Comparison of ENCODE assay signal across 1 cellular context in genomic region chr6:144064402-144064830, GRCh38.
TF ChIP-seq lines count a peak whose summit lies in the region.

No MANE protein-coding gene starts in this region.

TF ChIP-seq in K562, 482 proteins besides CTCF, POLR2A, EP300 and RAD21 (continued from another document and continues in another):
- TF ChIP-seq ZNF518B (CRISPR knock-in tag; IDR thresholded peaks at IDR 0.05) (no peak), BRCA1 (IDR thresholded peaks at IDR 0.05) (no peak), BRCA1 (CRISPR knock-in tag; IDR thresholded peaks at IDR 0.05) (0 out of 2 replicates have a peak, but pooled peaks have one; percentile 52), TCFL5 (CRISPR knock-in tag; conservative IDR thresholded peaks at IDR 0.05) (no peak), ZNF318 (IDR thresholded peaks at IDR 0.05; ENCODE audit: borderline replicate concordance in 1 of 2, low read depth in 1 of 2) (no peak), NR4A1 (CRISPR knock-in tag; IDR thresholded peaks at IDR 0.05) (no peak), NR4A1 (tag; IDR thresholded peaks at IDR 0.05) (no peak), E2F1 (CRISPR knock-in tag; IDR thresholded peaks at IDR 0.05) (no peak), MXD1 (CRISPR knock-in tag; IDR thresholded peaks at IDR 0.05; ENCODE audit: borderline replicate concordance, poor library complexity, severe bottlenecking) (no peak), EGR1 (conservative IDR thresholded peaks at IDR 0.05) (peak; percentile 92), THRA (IDR thresholded peaks at IDR 0.05) (no peak), ELF2 (CRISPR knock-in tag; IDR thresholded peaks at IDR 0.05) (0 out of 2 replicates have a peak, but pooled peaks have one; percentile 31), FOXM1 (IDR thresholded peaks at IDR 0.05; ENCODE audit: low read depth) (no peak), FOXM1 (CRISPR knock-in tag; IDR thresholded peaks at IDR 0.05; ENCODE audit: low read depth) (0 out of 2 replicates have a peak, but pooled peaks have one; percentile 27), ATF4 (CRISPR knock-in tag; IDR thresholded peaks at IDR 0.05) (no peak), RFX7 (CRISPR knock-in tag; IDR thresholded peaks at IDR 0.05) (no peak), POU5F1 (IDR thresholded peaks at IDR 0.05; ENCODE audit: borderline replicate concordance, low read depth, low read length, partially characterized antibody) (peak; percentile 5), RERE (CRISPR knock-in tag; IDR thresholded peaks at IDR 0.05; ENCODE audit: borderline replicate concordance) (no peak), HMGN3 (IDR thresholded peaks at IDR 0.05; ENCODE audit: borderline replicate concordance, extremely low read depth, insufficient read length, low read depth, low read length) (peak; percentile 47), TSHZ1 (CRISPR knock-in tag; IDR thresholded peaks at IDR 0.05) (no peak), MLLT1 (IDR thresholded peaks at IDR 0.05) (no peak), SMARCB1 (IDR thresholded peaks at IDR 0.05; ENCODE audit: insufficient read length, low read depth) (no peak), STAG1 (CRISPR knock-in tag; IDR thresholded peaks at IDR 0.05; ENCODE audit: borderline replicate concordance) (no peak)
